16 cellular contexts compared by ENCODE assay signal in genomic region chr2:10885479-10885863, GRCh38. TPM values are rescaled to one million over a fixed set of nuclear protein-coding genes. Genes with fewer than 3 reads are reported as not detected.
"Had no signal": no experiment of that assay in that cellular context is flagged by ENCODE, and none has a peak within 500 bp of the region (broad histone marks: within the 10 kb centered on the region; RNA-seq: fewer than 3 reads in every experiment).

No MANE protein-coding gene starts in this region.

- H3K9me3 ChIP-seq: testis had no signal

- H3K27ac ChIP-seq: skin epidermis, testis had no signal

- ATAC-seq: left lobe of liver; naive thymus-derived CD8-positive, alpha-beta T cell; stimulated activated naive CD8-positive, alpha-beta T cell treated with anti-CD3 and anti-CD28 coated beads, Interleukin-15, amount 100 ng/mL, for 72 hours had no signal

- DNase-seq: activated CD4-positive, alpha-beta T cell treated with anti-CD3 and anti-CD28 coated beads, Interleukin-2, amount 50 U/mL, for 1 hour; activated CD8-positive, alpha-beta memory T cell treated with anti-CD3 and anti-CD28 coated beads for 24 hours; activated gamma-delta T cell treated with Interleukin-2 at 50 U/mL for 16 hours; amniotic stem cell; central memory CD4-positive, alpha-beta T cell; cortex of kidney; effector memory CD4-positive, alpha-beta T cell; foreskin melanocyte; naive thymus-derived CD8-positive, alpha-beta T cell; occipital lobe; stimulated activated naive CD8-positive, alpha-beta T cell treated with anti-CD3 and anti-CD28 coated beads, Interleukin-15, amount 100 ng/mL, for 72 hours; T-helper 9 cell; testis had no signal

- H3K27me3 ChIP-seq: testis had no signal

- H3K4me3 ChIP-seq: skin epidermis, testis had no signal

RNA-seq across cellular contexts. Expression of gene KCNF1, which starts 26.3 kb away (rescaled TPM):
- total RNA-seq: left lobe of liver; mononuclear cell; naive thymus-derived CD8-positive, alpha-beta T cell had no signal
- polyA plus RNA-seq: naive thymus-derived CD8-positive, alpha-beta T cell had no signal
